Comparison of ENCODE assay signal across 8 cellular contexts in the genomic region with DNA sequence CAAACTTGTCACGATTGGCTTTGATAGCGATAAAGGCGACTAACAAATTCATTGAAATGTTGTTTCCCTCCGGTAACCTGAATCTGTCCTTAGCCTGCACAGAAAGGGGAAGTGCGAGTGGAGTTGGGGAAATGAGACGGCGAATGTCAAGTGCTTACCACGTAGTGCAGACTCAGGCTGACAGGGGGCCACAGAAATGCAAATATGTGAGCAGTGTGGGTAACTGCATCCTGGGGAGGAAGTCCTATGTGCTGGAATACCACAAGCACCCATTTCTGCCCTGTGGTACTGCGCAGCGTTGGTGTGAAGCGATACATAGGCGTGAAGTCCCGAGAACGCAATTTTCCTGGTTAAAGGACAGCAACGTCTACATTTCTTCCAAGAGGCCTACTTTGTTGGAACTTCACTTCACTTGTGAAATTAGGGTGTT. TPM values are rescaled to one million over a fixed set of nuclear protein-coding genes. Genes with fewer than 3 reads are reported as not detected.
DNase-seq lines count a peak whose midpoint lies in the region; ATAC-seq and TF ChIP-seq lines count a peak whose summit lies in the region.

No MANE protein-coding gene starts in this region.

- WGBS in esophagus, 2 donors = 0 to 1% methylated on average over 15 of the region's 15 CpGs

- H3K9ac ChIP-seq in muscle layer of colon (ENCODE audit: low read length) = peak overlapping the region; percentile 90

- no peaks in the 10 kb centered on the region for H3K36me3 ChIP-seq in esophagus (ENCODE audit: control insufficient read depth in 2 of 2, insufficient read depth in 2 of 2, low read length in 1 of 2)
- H3K36me3 ChIP-seq in muscle layer of colon (ENCODE audit: insufficient read depth, low read length) = peaks cover 7% of the 10 kb centered on the region

- H3K27me3 ChIP-seq in esophagus (ENCODE audit: control insufficient read depth in 1 of 2, insufficient read depth in 2 of 2, low read length in 2 of 2) (no peaks in the 10 kb centered on the region), muscle layer of colon (ENCODE audit: control insufficient read depth in 1 of 2, insufficient read depth in 2 of 2, low read length in 2 of 2) (no peaks in the 10 kb centered on the region)

- peak; percentile 84 for TF ChIP-seq POLR2A in GM18505 (IDR thresholded peaks at IDR 0.05; ENCODE audit: borderline replicate concordance, extremely low read depth, insufficient read depth, insufficient read length)

- H3K9me3 ChIP-seq in esophagus (ENCODE audit: control insufficient read depth in 2 of 2, insufficient read depth in 1 of 2, low read depth in 1 of 2, low read length in 1 of 2) (no peaks in the 10 kb centered on the region), muscle layer of colon (ENCODE audit: low read length) (no peaks in the 10 kb centered on the region)

- peak overlapping the region; percentile 93 to 98 for H3K4me3 ChIP-seq in esophagus (ENCODE audit: low read depth in 1 of 2, low read length in 2 of 2)
- peak overlapping the region; percentile 52 to 79 for H3K4me3 ChIP-seq in muscle layer of colon (ENCODE audit: low read depth in 1 of 2, low read length in 2 of 2)

- in situ Hi-C loops in ACHN (cut with HindIII; ENCODE audit: low pct_ligation_motif_present, low pct_unique_long_range_greater_than_20kb, low sequenced_read_pairs) = no loop called here

- H3K4me1 ChIP-seq in esophagus (ENCODE audit: control insufficient read depth in 2 of 2, insufficient read depth in 2 of 2, low read length in 1 of 2) (no peaks in the 10 kb centered on the region), muscle layer of colon (ENCODE audit: insufficient read depth, low read length) (peaks cover 18% of the 10 kb centered on the region)

- H3K27ac ChIP-seq in esophagus (ENCODE audit: low read depth in 2 of 2, low read length in 1 of 2) (peak overlapping the region; percentile 97 to 98), muscle layer of colon (ENCODE audit: low read depth, low read length) (peak overlapping the region; percentile 88)

- ATAC-seq in GM18505 (IDR thresholded peaks at IDR 0.05; ENCODE audit: unreplicated experiment) (peak; percentile 46), HG02970 (IDR thresholded peaks at IDR 0.05; ENCODE audit: low FRiP score, unreplicated experiment) (peak; percentile 37)

- peak; percentile 80 for DNase-seq in ACHN
- DNase-seq in NOMO-1 treated with dmso at 0.1 percent for 144 hours (lab: John Stamatoyannopoulos, UW; ENCODE audit: unreplicated experiment) = peak; percentile 88
- DNase-seq in activated T-cell treated with anti-CD3 and anti-CD28 coated beads for 24 hours (ENCODE audit: low read depth) = peak; percentile 51
- DNase-seq in stimulated activated naive CD4-positive, alpha-beta T cell treated with Interleukin-2 at 50 U/mL for 16 hours (lab: John Stamatoyannopoulos, UW) = peak; percentile 50

RNA-seq across cellular contexts. Expression of gene EIF4ENIF1, which starts 0.9 kb away (rescaled TPM):
- polyA plus RNA-seq in esophagus = 10 to 100 TPM in 1 of 2 donors, 1 to 10 TPM in 1; 7.8 to 11.0 TPM

RNA-seq across cellular contexts. Expression of gene SFI1, which starts 5.8 kb away (rescaled TPM):
- 10 to 100 TPM; 10.5 to 27.1 TPM for polyA plus RNA-seq in esophagus

Comparison
In these comparisons a context has a peak if more than half of its experiments do, and no peak if none do; other contexts are left out.
1. Peak in every context shown above with its lines: DNase-seq, ATAC-seq, H3K4me3 ChIP-seq and H3K27ac ChIP-seq.